ENCODE assay signal across 30 cellular contexts in the genomic region with DNA sequence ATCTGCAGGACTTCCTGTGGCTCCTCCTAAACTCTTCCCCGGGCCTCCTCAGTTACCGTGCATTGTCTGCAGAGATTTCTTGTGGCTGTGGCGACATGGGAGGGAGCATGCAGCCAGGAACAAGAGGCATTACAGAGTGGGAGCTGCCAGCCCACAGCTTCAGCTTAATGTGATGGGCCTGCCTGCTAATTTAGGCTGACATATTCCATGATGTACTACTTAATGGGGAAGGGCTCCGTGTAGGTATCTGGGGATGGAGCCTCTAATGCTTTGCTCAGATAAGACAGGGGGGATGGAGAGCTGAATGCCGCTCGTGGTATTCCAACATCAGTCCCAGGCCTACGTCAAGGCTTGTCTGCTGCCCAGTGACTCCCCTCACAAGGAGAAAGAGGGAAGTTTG.
"Had no signal": no experiment of that assay in that cellular context is flagged by ENCODE, and none has a peak within 500 bp of the region (broad histone marks: within the 10 kb centered on the region; RNA-seq: fewer than 3 reads in every experiment).

No MANE protein-coding gene starts in this region.

- H3K27ac Mint-ChIP-seq: natural killer cell, neural progenitor cell, progenitor cell of endocrine pancreas had no signal

- H3K9me3 Mint-ChIP-seq: immature natural killer cell, natural killer cell, neural progenitor cell had no signal

- H3K9me3 ChIP-seq: esophagus muscularis mucosa, gastroesophageal sphincter, lower lobe of right lung, right atrium auricular region, stomach, thyroid gland, vagina had no signal

- H3K27ac ChIP-seq: coronary artery, esophagus muscularis mucosa, foreskin keratinocyte, gastroesophageal sphincter, lower lobe of right lung, neural progenitor cell, parathyroid adenoma, right atrium auricular region, stomach, thyroid gland, vagina had no signal

- ATAC-seq: foreskin keratinocyte, gastroesophageal sphincter, left colon, left ventricle myocardium superior, lower lobe of right lung, natural killer cell, sciatic nerve had no signal

- DNase-seq: dermis blood vessel endothelial cell; effector memory CD4-positive, alpha-beta T cell; foreskin keratinocyte; glutamatergic neuron; hypothalamus; immature natural killer cell; islet precursor cell; kidney glomerular epithelial cell; left colon; left ventricle myocardium superior; lower lobe of right lung; natural killer cell; stimulated activated CD4-positive, alpha-beta T cell treated with anti-CD3 and anti-CD28 coated beads, Interleukin-12 subunit alpha, Interleukin-12 subunit beta, amount 100 ng/mL, for 4 hours; stimulated activated CD4-positive, alpha-beta T cell treated with anti-CD3 and anti-CD28 coated beads, Interleukin-1b, Interleukin-23, amount 100 ng/mL, for 48 hours; stimulated activated CD4-positive, alpha-beta T cell treated with anti-CD3 and anti-CD28 coated beads, Interleukin-4, amount 100 ng/mL, for 1 hour; stimulated activated CD8-positive, alpha-beta memory T cell treated with anti-CD3 and anti-CD28 coated beads, Interleukin-4, amount 100 ng/mL, for 48 hours; stimulated activated naive CD4-positive, alpha-beta T cell; stomach; thyroid gland; trophoblast cell had no signal

- H3K4me3 Mint-ChIP-seq: immature natural killer cell, natural killer cell, neural progenitor cell had no signal

- H3K27me3 ChIP-seq: esophagus muscularis mucosa, foreskin keratinocyte, gastroesophageal sphincter, neural progenitor cell, right atrium auricular region, stomach, thyroid gland, vagina had no signal

- H3K36me3 Mint-ChIP-seq: neural progenitor cell had no signal

- H3K36me3 ChIP-seq: esophagus muscularis mucosa, gastroesophageal sphincter, lower lobe of right lung, neural progenitor cell, right atrium auricular region, stomach, thyroid gland, vagina had no signal

- H3K4me3 ChIP-seq: coronary artery, esophagus muscularis mucosa, gastroesophageal sphincter, lower lobe of right lung, neural progenitor cell, right atrium auricular region, smooth muscle cell, stomach, thyroid gland, vagina had no signal
